1 cellular context compared by ENCODE assay signal in the genomic region with DNA sequence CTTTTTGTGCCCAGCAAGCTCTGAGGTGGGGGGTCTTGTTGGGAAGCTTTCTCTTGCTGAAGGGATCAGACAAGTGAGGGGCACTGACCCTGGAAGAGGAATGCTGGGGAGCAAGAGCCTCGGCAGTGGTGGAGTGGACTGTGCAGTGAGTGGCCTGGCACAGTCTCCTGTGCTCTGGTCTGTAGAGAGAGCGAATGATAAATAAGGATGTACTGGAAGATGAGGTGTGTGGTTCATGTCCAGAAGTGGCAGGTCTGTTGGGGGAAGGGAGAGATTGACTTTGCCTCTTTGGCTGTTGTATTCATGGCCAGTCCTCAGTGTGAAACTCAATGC.
TF ChIP-seq lines count a peak whose summit lies in the region.

No MANE protein-coding gene starts in this region.

TF ChIP-seq in IMR-90, 13 proteins besides CTCF, POLR2A, EP300 and RAD21:
- TF ChIP-seq CEBPB (IDR thresholded peaks at IDR 0.05; ENCODE audit: low read depth, low read length), result no peak
- TF ChIP-seq FOS (IDR thresholded peaks at IDR 0.05; ENCODE audit: low read depth, low read length), result no peak
- TF ChIP-seq NFE2L2 (IDR thresholded peaks at IDR 0.05; ENCODE audit: low read depth, low read length), result no peak
- no peak for TF ChIP-seq BHLHE40 (IDR thresholded peaks at IDR 0.05; ENCODE audit: low read depth, low read length)
- no peak for TF ChIP-seq MAFK (IDR thresholded peaks at IDR 0.05; ENCODE audit: low read depth, low read length)
- TF ChIP-seq MAZ (IDR thresholded peaks at IDR 0.05; ENCODE audit: borderline replicate concordance, low read depth, low read length), result no peak
- no peak for TF ChIP-seq CHD1 (IDR thresholded peaks at IDR 0.05; ENCODE audit: low read depth, low read length)
- TF ChIP-seq RCOR1 (IDR thresholded peaks at IDR 0.05; ENCODE audit: insufficient replicate concordance, low read length), result no peak
- no peak for TF ChIP-seq SMC3 (IDR thresholded peaks at IDR 0.05; ENCODE audit: low read depth, low read length)
- no peak for TF ChIP-seq RFX5 (IDR thresholded peaks at IDR 0.05; ENCODE audit: low read depth, low read length)
